ENCODE assay signal across 14 cellular contexts in the genomic region with DNA sequence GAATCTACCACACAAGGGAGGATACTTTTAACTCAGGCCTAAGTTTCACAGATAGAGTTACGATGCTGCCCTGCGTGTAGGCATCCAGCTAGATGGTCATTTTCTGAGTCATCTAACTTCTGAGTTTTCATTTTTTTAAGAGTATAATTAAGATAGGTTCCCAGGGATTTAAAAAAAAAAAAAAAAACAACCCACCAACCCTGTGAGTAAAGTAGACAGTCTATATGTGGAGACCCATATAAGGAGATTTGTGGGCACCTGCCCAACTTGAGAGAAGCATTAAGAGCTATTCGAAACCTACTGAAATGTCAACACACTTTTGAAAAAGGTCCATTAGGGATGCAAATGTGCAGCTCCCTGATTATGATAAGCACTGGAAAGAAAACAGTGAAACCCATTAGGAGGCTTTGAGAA.
A peak's percentile ranks its signal among the peaks of the same experiment; 100 is the strongest.
DNase-seq lines count a peak whose midpoint lies in the region; ATAC-seq and TF ChIP-seq lines count a peak whose summit lies in the region.
"Had no signal": no experiment of that assay in that cellular context is flagged by ENCODE, and none has a peak within 500 bp of the region (broad histone marks: within the 10 kb centered on the region; RNA-seq: fewer than 3 reads in every experiment).

No MANE protein-coding gene starts in this region.

- H3K4me1 ChIP-seq in adipocyte (ENCODE audit: control insufficient read depth, insufficient read depth, low read length) (peaks cover 45% of the 10 kb centered on the region), gastrocnemius medialis (peaks cover 44 to 53% of the 10 kb centered on the region in 2 donors)

- no peak overlapping the region for H3K4me3 ChIP-seq in adipocyte (ENCODE audit: low read length)
- peak overlapping the region in 1 of 4 donors; percentile 8 for H3K4me3 ChIP-seq in gastrocnemius medialis
- H3K4me3 ChIP-seq: right atrium auricular region had no signal

- H3K36me3 ChIP-seq in adipocyte (ENCODE audit: control insufficient read depth, insufficient read depth, low read length, severe bottlenecking) (no peaks in the 10 kb centered on the region), gastrocnemius medialis (no peaks in the 10 kb centered on the region)
- H3K36me3 ChIP-seq: right atrium auricular region had no signal

- in situ Hi-C loops in gastrocnemius medialis (cut with MboI; ENCODE audit: low sequenced_read_pairs in 4 of 4): no loop called here

- TF ChIP-seq POLR2A in gastrocnemius medialis (IDR thresholded peaks at IDR 0.05): no peak

- TF ChIP-seq CTCF in gastrocnemius medialis (IDR thresholded peaks at IDR 0.05 in 4 of 5, conservative IDR thresholded peaks at IDR 0.05 in 1 of 5): no peak

- peak in 1 of 2 donors; percentile 59 for ATAC-seq in gastrocnemius medialis
- ATAC-seq: natural killer cell had no signal

- intact Hi-C loops in gastrocnemius medialis (cut with DNase I; ENCODE audit: low total_unique reads): no loop called here

- H3K27ac ChIP-seq in gastrocnemius medialis: peak overlapping the region; percentile 28 to 54 (median 40)

- H3K9ac ChIP-seq in adipocyte (ENCODE audit: low read length): no peak overlapping the region

- no peaks in the 10 kb centered on the region for H3K27me3 ChIP-seq in adipocyte (replicated peaks; ENCODE audit: control insufficient read depth, insufficient read depth, low read length)
- no peaks in the 10 kb centered on the region for H3K27me3 ChIP-seq in gastrocnemius medialis
- H3K27me3 ChIP-seq: right atrium auricular region had no signal

- peak; percentile 75 for DNase-seq in Daoy (ENCODE audit: low read depth)
- DNase-seq in NCI-H1105 (lab: John Stamatoyannopoulos, UW): peak; percentile 81
- peak; percentile 42 for DNase-seq in adipocyte (ENCODE audit: low read depth)
- no peak for DNase-seq in gastrocnemius medialis
- DNase-seq in SIG-M5 (lab: John Stamatoyannopoulos, UW): no peak
- DNase-seq in foreskin melanocyte: no peak
- no peak for DNase-seq in dermis blood vessel endothelial cell
- no peak for DNase-seq in DMS53 treated with DMSO at 0.1 percent for 48 hours (lab: John Stamatoyannopoulos, UW; ENCODE audit: unreplicated experiment)
- DNase-seq: activated naive CD4-positive, alpha-beta T cell treated with anti-CD3 and anti-CD28 coated beads for 36 hours; central memory CD4-positive, alpha-beta T cell; head of caudate nucleus; natural killer cell; stimulated activated naive CD4-positive, alpha-beta T cell treated with Interleukin-2 at 50 U/mL for 16 hours had no signal

- H3K9me3 ChIP-seq in adipocyte (ENCODE audit: control insufficient read depth, low read length) (no peaks in the 10 kb centered on the region), gastrocnemius medialis (no peaks in the 10 kb centered on the region)
- H3K9me3 ChIP-seq: right atrium auricular region had no signal

Comparison
In these comparisons a context has a peak if more than half of its experiments do, and no peak if none do; other contexts are left out.
1. DNase-seq: peak in Daoy (single experiment), NCI-H1105 (single experiment) and adipocyte (single experiment); none in gastrocnemius medialis (0 of 2), SIG-M5 (single experiment), foreskin melanocyte (single experiment), dermis blood vessel endothelial cell (single experiment) and DMS53 treated with DMSO at 0.1 percent for 48 hours (single experiment).